Comparison of ENCODE assay signal across 8 cellular contexts in the genomic region with DNA sequence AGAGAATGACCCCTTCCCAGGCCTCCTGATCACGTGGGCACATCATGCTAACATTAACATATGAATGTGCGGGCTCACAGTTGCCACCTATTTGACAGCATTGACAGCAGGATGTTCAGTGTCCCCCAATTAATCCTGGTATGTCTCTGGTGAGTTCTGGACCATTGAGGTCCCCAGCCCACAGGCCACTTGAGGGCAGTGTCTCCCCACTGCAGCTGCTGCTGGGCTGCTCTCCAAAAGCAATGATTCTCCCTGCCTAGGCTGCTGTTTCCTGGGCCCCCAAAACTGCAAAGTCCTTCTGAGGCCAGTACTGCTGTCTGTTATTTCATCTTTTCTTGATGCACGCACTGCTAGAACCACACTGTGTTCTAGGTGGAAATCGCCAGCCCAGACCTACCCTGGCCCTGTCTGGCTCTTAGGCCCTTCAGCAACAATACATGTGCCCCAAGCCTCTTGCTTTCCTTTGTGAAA. TPM values are rescaled to one million over a fixed set of nuclear protein-coding genes. Genes with fewer than 3 reads are reported as not detected.
A peak's percentile ranks its signal among the peaks of the same experiment; 100 is the strongest.
DNase-seq lines count a peak whose midpoint lies in the region; ATAC-seq and TF ChIP-seq lines count a peak whose summit lies in the region.

No MANE protein-coding gene starts in this region.

- no peaks in the 10 kb centered on the region for H3K27me3 ChIP-seq in PC-9 (ENCODE audit: insufficient read depth, low read depth)

- peak; percentile 24 for TF ChIP-seq CTCF in AG04449 (IDR thresholded peaks at IDR 0.05; ENCODE audit: insufficient read depth, low read length, missing control alignments)
- peak; percentile 65 for TF ChIP-seq CTCF in PC-9 (conservative IDR thresholded peaks at IDR 0.05)
- TF ChIP-seq CTCF in fibroblast of villous mesenchyme (IDR thresholded peaks at IDR 0.05; ENCODE audit: insufficient read depth, low read depth, low read length): peak; percentile 52
- no peak for TF ChIP-seq CTCF in omental fat pad (IDR thresholded peaks at IDR 0.05)

- no peaks in the 10 kb centered on the region for H3K36me3 ChIP-seq in PC-9 (ENCODE audit: low read depth)

- POLR2A ChIA-PET in AG04449 (lab: Yijun Ruan, JAX) (no interaction called here), HEK293T (lab: Yijun Ruan, JAX) (no interaction called here), PC-9 (lab: Charles Lee; ENCODE audit: unreplicated experiment) (no interaction called here)

- H3F3A ChIP-seq in PC-9 (ENCODE audit: insufficient read depth, low read depth): no peaks in the 10 kb centered on the region

- H3K9me2 ChIP-seq in PC-9 (ENCODE audit: insufficient read depth): no peaks in the 10 kb centered on the region

- H3K4me3 ChIP-seq in AG04449 (ENCODE audit: low read depth, low read length): no peak overlapping the region
- no peak overlapping the region for H3K4me3 ChIP-seq in PC-9
- H3K4me3 ChIP-seq in fibroblast of villous mesenchyme (ENCODE audit: low read depth, low read length): no peak overlapping the region

- H3K9me3 ChIP-seq in PC-9 (ENCODE audit: insufficient read depth, low read depth): no peaks in the 10 kb centered on the region

- no peak overlapping the region for H3K4me2 ChIP-seq in PC-9

- H3K4me1 ChIP-seq in PC-9 (replicated peaks; ENCODE audit: insufficient read depth): no peaks in the 10 kb centered on the region

- intact Hi-C loops in PC-9 (cut with micrococcal nuclease; ENCODE audit: unreplicated experiment): no loop called here
- intact Hi-C loops in posterior cingulate gyrus (cut with DNase I): no loop called here

- DNase-seq in AG04449 (ENCODE audit: low read depth, low spot score) (no peak), HEK293T (ENCODE audit: extremely low spot score) (peak; percentile 47), PC-9 (peak in 1 of 2 experiments; percentile 4), fibroblast of villous mesenchyme (ENCODE audit: low read depth) (peak; percentile 3), posterior cingulate gyrus (peak in 9 of 10 donors; percentile 28 to 93 (median 58)), omental fat pad (ENCODE audit: low spot score) (no peak)

- ATAC-seq in HG02981 (IDR thresholded peaks at IDR 0.05; ENCODE audit: unreplicated experiment): no peak
- no peak for ATAC-seq in omental fat pad (ENCODE audit: low FRiP score)
- ATAC-seq in GM18498 (IDR thresholded peaks at IDR 0.05; ENCODE audit: unreplicated experiment): no peak

- CTCF ChIA-PET in AG04449 (lab: Yijun Ruan, JAX) (no interaction called here), HEK293T (lab: Yijun Ruan, JAX) (interaction anchor here (0.9 kb wide), 1 partner anchor 137 kb away, joined by 3 read pairs; no protein-coding TSS in a partner anchor), PC-9 (lab: Charles Lee) (no interaction called here)

- H2AFZ ChIP-seq in PC-9: no peak overlapping the region

- H3K79me2 ChIP-seq in PC-9 (ENCODE audit: low read depth): no peaks in the 10 kb centered on the region

- no peaks in the 10 kb centered on the region for H4K20me1 ChIP-seq in PC-9 (ENCODE audit: insufficient read depth)

- BruUV-seq in PC-9 (replicated peaks; lab: Mats Ljungman, UMichigan): no TSS peak

- H3K27ac ChIP-seq in PC-9: no peak overlapping the region

TF ChIP-seq in HEK293T, 16 proteins besides CTCF, POLR2A, EP300 and RAD21:
- TF ChIP-seq LEF1 (IDR thresholded peaks at IDR 0.05; ENCODE audit: borderline replicate concordance) (no peak), SUZ12 (IDR thresholded peaks at IDR 0.05) (no peak), TARDBP (IDR thresholded peaks at IDR 0.05) (no peak), ELF4 (IDR thresholded peaks at IDR 0.05) (no peak), FOXA1 (IDR thresholded peaks at IDR 0.05) (no peak), HDGF (IDR thresholded peaks at IDR 0.05; ENCODE audit: borderline replicate concordance) (no peak), FOXM1 (IDR thresholded peaks at IDR 0.05; ENCODE audit: borderline replicate concordance) (no peak), ARNT (IDR thresholded peaks at IDR 0.05) (no peak), BHLHE40 (IDR thresholded peaks at IDR 0.05; ENCODE audit: borderline replicate concordance) (no peak), L3MBTL2 (conservative IDR thresholded peaks at IDR 0.05) (no peak), CTBP1 (IDR thresholded peaks at IDR 0.05; ENCODE audit: borderline replicate concordance) (no peak), NFRKB (IDR thresholded peaks at IDR 0.05) (no peak)

RNA-seq across cellular contexts. Expression of a gene that starts 52.7 kb away (rescaled TPM):
- total RNA-seq in PC-9 (2021): not detected in 2 replicates
- under 0.01 TPM in 1 of 2 replicates, not detected in the other for total RNA-seq in fibroblast of villous mesenchyme
- total RNA-seq in omental fat pad: under 1 TPM in 2 of 4 donors, not detected in 2; 0.12 to 0.28 TPM

Comparison
In these comparisons a context has a peak if more than half of its experiments do, and no peak if none do; other contexts are left out.
1. DNase-seq: peak in HEK293T (single experiment), fibroblast of villous mesenchyme (single experiment) and posterior cingulate gyrus (9 of 10); none in AG04449 (single experiment) and omental fat pad (single experiment).
2. CTCF ChIP-seq: peak in AG04449 (single experiment), PC-9 (single experiment) and fibroblast of villous mesenchyme (single experiment); none in omental fat pad (0 of 3).